Comparison of ENCODE assay signal across 8 cellular contexts in the genomic region with DNA sequence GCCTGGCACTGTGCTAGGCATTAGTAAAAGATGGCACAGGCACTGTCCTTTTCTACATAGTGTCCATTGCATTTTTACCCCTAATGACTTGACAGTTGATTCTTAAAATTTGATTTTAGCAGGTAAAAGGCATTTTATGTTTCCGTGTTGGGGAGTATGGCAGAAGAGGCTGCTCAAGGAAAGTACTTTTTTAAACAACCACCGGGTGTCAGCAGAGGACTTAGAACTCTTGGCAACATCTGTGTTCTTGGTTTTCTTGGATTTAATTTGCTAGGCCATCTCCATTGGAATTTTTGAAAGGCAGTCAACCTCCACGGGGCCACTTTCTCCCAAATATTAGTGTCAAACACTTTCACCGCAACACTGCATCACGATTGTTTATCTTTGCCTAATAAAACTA.
DNase-seq lines count a peak whose midpoint lies in the region; ATAC-seq and TF ChIP-seq lines count a peak whose summit lies in the region.

No MANE protein-coding gene starts in this region.

- H3K4me2 ChIP-seq in GM23248 (ENCODE audit: unreplicated experiment) = no peak overlapping the region

- no peaks in the 10 kb centered on the region for H3K9me3 Mint-ChIP-seq in stimulated activated memory B cell treated with anti-CD40 and anti-IgM and Interleukin-4, amounts not matched to agents 10 μg/mL and 1 μg/mL and 100 μg/mL, for 72 hours

- H3K36me3 Mint-ChIP-seq in stimulated activated memory B cell treated with anti-CD40 and anti-IgM and Interleukin-4, amounts not matched to agents 10 μg/mL and 1 μg/mL and 100 μg/mL, for 72 hours = no peaks in the 10 kb centered on the region

- H3K79me2 ChIP-seq in GM23248 (ENCODE audit: insufficient read depth) = no peaks in the 10 kb centered on the region

- H3K27ac ChIP-seq in GM23248 = no peak overlapping the region

- no peaks in the 10 kb centered on the region for H3K9me2 ChIP-seq in GM23248 (ENCODE audit: insufficient read depth)

- no peak for ATAC-seq in stimulated activated memory B cell treated with anti-CD40 and anti-IgM and Interleukin-4, amounts not matched to agents 10 μg/mL and 1 μg/mL and 100 μg/mL, for 72 hours
- ATAC-seq in GM21515 (IDR thresholded peaks at IDR 0.05; ENCODE audit: unreplicated experiment) = no peak

- H3K27me3 ChIP-seq in GM23248 (replicated peaks; ENCODE audit: insufficient read depth) = no peaks in the 10 kb centered on the region

- H3K4me3 Mint-ChIP-seq in stimulated activated memory B cell treated with anti-CD40 and anti-IgM and Interleukin-4, amounts not matched to agents 10 μg/mL and 1 μg/mL and 100 μg/mL, for 72 hours = no peak overlapping the region

- TF ChIP-seq CTCF in retinal pigment epithelial cell (conservative IDR thresholded peaks at IDR 0.05; ENCODE audit: low read depth, low read length) = peak; percentile 47

- no peak overlapping the region for H2AFZ ChIP-seq in GM23248

- H3K4me1 Mint-ChIP-seq in stimulated activated memory B cell treated with anti-CD40 and anti-IgM and Interleukin-4, amounts not matched to agents 10 μg/mL and 1 μg/mL and 100 μg/mL, for 72 hours = no peaks in the 10 kb centered on the region

- H3K4me3 ChIP-seq in GM23248 (no peak overlapping the region), retinal pigment epithelial cell (ENCODE audit: low read length) (no peak overlapping the region)

- WGBS in GM23248 (ENCODE audit: low coverage in 1 of 2, low lambda C conversion rate in 2 of 2, missing lambda C conversion rate in 2 of 2), 2 experiments = 0 to 2% methylated on average over 5 of the region's 5 CpGs

- H3K27me3 Mint-ChIP-seq in stimulated activated memory B cell treated with anti-CD40 and anti-IgM and Interleukin-4, amounts not matched to agents 10 μg/mL and 1 μg/mL and 100 μg/mL, for 72 hours = no peaks in the 10 kb centered on the region

- DNase-seq in CD1c-positive myeloid dendritic cell (ENCODE audit: extremely low spot score) (peak; percentile 29), GM23248 (peak; percentile 55), NCI-H82 treated with DMSO at 0.1 percent for 48 hours (lab: John Stamatoyannopoulos, UW; ENCODE audit: unreplicated experiment) (peak; percentile 49), erythroblast (lab: John Stamatoyannopoulos, UW) (peak; percentile 66 to 78), retinal pigment epithelial cell (ENCODE audit: low read depth) (no peak), NCI-H187 treated with DMSO at 0.1 percent for 48 hours (lab: John Stamatoyannopoulos, UW) (no peak)

- H3K9me3 ChIP-seq in GM23248 (ENCODE audit: low read depth) = no peaks in the 10 kb centered on the region

- no peak for TF ChIP-seq POLR2A in erythroblast (IDR thresholded peaks at IDR 0.05; ENCODE audit: low read length)

- H3K27ac Mint-ChIP-seq in stimulated activated memory B cell treated with anti-CD40 and anti-IgM and Interleukin-4, amounts not matched to agents 10 μg/mL and 1 μg/mL and 100 μg/mL, for 72 hours = no peak overlapping the region

- H3K9ac ChIP-seq in GM23248 = no peak overlapping the region

- in situ Hi-C loops in GM23248 (cut with MboI) = no loop called here

- H3K36me3 ChIP-seq in GM23248 (ENCODE audit: low read depth) = no peaks in the 10 kb centered on the region

- H3F3A ChIP-seq in GM23248 (ENCODE audit: insufficient read depth) = no peaks in the 10 kb centered on the region

- H3K4me1 ChIP-seq in GM23248 (ENCODE audit: insufficient read depth) = no peaks in the 10 kb centered on the region

- no peaks in the 10 kb centered on the region for H4K20me1 ChIP-seq in GM23248 (ENCODE audit: insufficient read depth)

Comparison
In these comparisons a context has a peak if more than half of its experiments do, and no peak if none do; other contexts are left out.
1. DNase-seq: peak in CD1c-positive myeloid dendritic cell (single experiment), GM23248 (single experiment), NCI-H82 treated with DMSO at 0.1 percent for 48 hours (single experiment) and erythroblast (2 of 2); none in retinal pigment epithelial cell (single experiment) and NCI-H187 treated with DMSO at 0.1 percent for 48 hours (single experiment).